In genomic region chr16:55392701-55393100, GRCh38 we compare ENCODE assay signal across 20 cellular contexts.
DNase-seq lines count a peak whose midpoint lies in the region; ATAC-seq and TF ChIP-seq lines count a peak whose summit lies in the region.
"Had no signal": no experiment of that assay in that cellular context is flagged by ENCODE, and none has a peak within 500 bp of the region (broad histone marks: within the 10 kb centered on the region; RNA-seq: fewer than 3 reads in every experiment).

No MANE protein-coding gene starts in this region.

- ATAC-seq in RWPE2 (ENCODE audit: low read depth) (peak; percentile 91), HG03095 (IDR thresholded peaks at IDR 0.05; ENCODE audit: unreplicated experiment) (no peak)

- H4K8ac ChIP-seq in trophoblast cell (ENCODE audit: low read depth, low read length) = no peak overlapping the region

- no peak overlapping the region for H3K4me3 ChIP-seq in RWPE2 (ENCODE audit: severe bottlenecking)
- no peak overlapping the region for H3K4me3 ChIP-seq in fibroblast of mammary gland (ENCODE audit: control insufficient read depth, low read depth, low read length)
- peak overlapping the region in 2 of 3 donors; percentile 42 to 46 for H3K4me3 ChIP-seq in skeletal muscle tissue (ENCODE audit: low read length in 3 of 3)
- no peak overlapping the region for H3K4me3 ChIP-seq in trophoblast cell (ENCODE audit: low read depth, low read length)
- H3K4me3 ChIP-seq: BLaER1 treated with 17β-estradiol and CSF1 and Interleukin-3, amounts not matched to agents 10 nM and 100 nM; MG63 had no signal

- H3K23ac ChIP-seq in trophoblast cell (ENCODE audit: low read length) = no peak overlapping the region

- no peak overlapping the region for H3K18ac ChIP-seq in trophoblast cell (ENCODE audit: low read length)

- H4K91ac ChIP-seq in trophoblast cell (ENCODE audit: low read depth, low read length) = no peak overlapping the region

- H2BK120ac ChIP-seq in trophoblast cell (ENCODE audit: insufficient read depth, low read length, poor library complexity) = no peak overlapping the region

- no peak for TF ChIP-seq CTCF in RWPE2 (IDR thresholded peaks at IDR 0.05; ENCODE audit: poor library complexity, severe bottlenecking)
- no peak for TF ChIP-seq CTCF in fibroblast of mammary gland (conservative IDR thresholded peaks at IDR 0.05; ENCODE audit: control insufficient read depth, insufficient read depth, low read depth, low read length)

- H2AFZ ChIP-seq in trophoblast cell (ENCODE audit: insufficient read depth, low read length, poor library complexity) = no peak overlapping the region

- H3K27me3 ChIP-seq in RWPE2 (ENCODE audit: insufficient read depth, poor library complexity, severe bottlenecking) (no peaks in the 10 kb centered on the region), skeletal muscle tissue (ENCODE audit: control insufficient read depth in 3 of 3, insufficient read depth in 3 of 3, low read length in 3 of 3) (no peaks in the 10 kb centered on the region), trophoblast cell (ENCODE audit: insufficient read depth, low read length) (no peaks in the 10 kb centered on the region)
- H3K27me3 ChIP-seq: BLaER1 treated with 17β-estradiol and CSF1 and Interleukin-3, amounts not matched to agents 10 nM and 100 nM; MG63 had no signal

- no peaks in the 10 kb centered on the region for H3K36me3 ChIP-seq in RWPE2 (ENCODE audit: low read depth)
- H3K36me3 ChIP-seq in skeletal muscle tissue (ENCODE audit: control insufficient read depth in 3 of 3, insufficient read depth in 3 of 3, low read length in 3 of 3) = no peaks in the 10 kb centered on the region
- H3K36me3 ChIP-seq in trophoblast cell (ENCODE audit: control insufficient read depth in 1 of 2, insufficient read depth in 2 of 2, low read length in 2 of 2) = no peaks in the 10 kb centered on the region
- H3K36me3 ChIP-seq: BLaER1 treated with 17β-estradiol and CSF1 and Interleukin-3, amounts not matched to agents 10 nM and 100 nM; MG63 had no signal

- intact Hi-C loops in head of caudate nucleus (cut with DNase I) = no loop called here

- WGBS in trophoblast cell (ENCODE audit: extremely low coverage, insufficient coverage, insufficient read length) = no CpG with 5 or more reads among the region's 1 CpG

- no peak overlapping the region for H3K4me2 ChIP-seq in trophoblast cell (ENCODE audit: low read length)
- H3K4me2 ChIP-seq: BLaER1 treated with 17β-estradiol and CSF1 and Interleukin-3, amounts not matched to agents 10 nM and 100 nM had no signal

- H3K9ac ChIP-seq in skeletal muscle tissue (ENCODE audit: low read depth in 1 of 3, low read length in 3 of 3) (peak overlapping the region in 1 of 3 donors; percentile 40), trophoblast cell (ENCODE audit: low read length) (no peak overlapping the region)
- H3K9ac ChIP-seq: BLaER1 treated with 17β-estradiol and CSF1 and Interleukin-3, amounts not matched to agents 10 nM and 100 nM had no signal

- no peak overlapping the region for H3K14ac ChIP-seq in trophoblast cell (ENCODE audit: low read length)

- no peak overlapping the region for H2AK5ac ChIP-seq in trophoblast cell (ENCODE audit: low read length)

- peaks cover 13% of the 10 kb centered on the region for H3K4me1 ChIP-seq in RWPE2 (ENCODE audit: insufficient read depth, poor library complexity, severe bottlenecking)
- H3K4me1 ChIP-seq in skeletal muscle tissue (ENCODE audit: control insufficient read depth in 3 of 3, insufficient read depth in 3 of 3, low read length in 3 of 3) = peaks cover 0 to 5% (median 0%) of the 10 kb centered on the region in 3 donors
- H3K4me1 ChIP-seq in trophoblast cell (ENCODE audit: control insufficient read depth in 1 of 2, insufficient read depth in 2 of 2, low read length in 2 of 2) = no peaks in the 10 kb centered on the region
- H3K4me1 ChIP-seq: BLaER1 treated with 17β-estradiol and CSF1 and Interleukin-3, amounts not matched to agents 10 nM and 100 nM had no signal

- H3K27ac ChIP-seq in RWPE2 (ENCODE audit: poor library complexity, severe bottlenecking) (peak overlapping the region; percentile 61), skeletal muscle tissue (ENCODE audit: low read depth, low read length) (peak overlapping the region; percentile 85), trophoblast cell (ENCODE audit: low read depth, low read length) (no peak overlapping the region)
- H3K27ac ChIP-seq: BLaER1 treated with 17β-estradiol and CSF1 and Interleukin-3, amounts not matched to agents 10 nM and 100 nM had no signal

- DNase-seq in ELR (ENCODE audit: low read depth) (peak; percentile 42), RWPE2 (ENCODE audit: low spot score) (no peak), fibroblast of mammary gland (ENCODE audit: low read depth) (peak; percentile 3), trophoblast cell (no peak), head of caudate nucleus (no peak)
- DNase-seq: CD8-positive, alpha-beta memory T cell; DMS79; H7; HFFc6; IMR-90; MG63; NCI-H1048; NCI-H1436; NCI-H1930; NCI-H226; NCI-H524; NCI-H82 had no signal

- H3K4ac ChIP-seq in trophoblast cell (ENCODE audit: low read depth, low read length) = no peak overlapping the region

- no peak overlapping the region for H4K12ac ChIP-seq in trophoblast cell (ENCODE audit: low read depth, low read length)

- H3K9me3 ChIP-seq in RWPE2 (ENCODE audit: severe bottlenecking) (no peaks in the 10 kb centered on the region), skeletal muscle tissue (ENCODE audit: control insufficient read depth in 3 of 3, low read length in 3 of 3) (no peaks in the 10 kb centered on the region), trophoblast cell (ENCODE audit: insufficient read depth, low read depth, low read length) (no peaks in the 10 kb centered on the region)
- H3K9me3 ChIP-seq: BLaER1 treated with 17β-estradiol and CSF1 and Interleukin-3, amounts not matched to agents 10 nM and 100 nM; MG63 had no signal

- no peak overlapping the region for H2BK5ac ChIP-seq in trophoblast cell (ENCODE audit: low read depth, low read length, poor library complexity)

- H3K79me1 ChIP-seq in trophoblast cell (ENCODE audit: low read length) = no peaks in the 10 kb centered on the region

- no peaks in the 10 kb centered on the region for H3K79me2 ChIP-seq in trophoblast cell (ENCODE audit: control insufficient read depth, insufficient read depth, low read length, poor library complexity)

- H2BK12ac ChIP-seq in trophoblast cell (ENCODE audit: low read length) = no peak overlapping the region

Comparison
In these comparisons a context has a peak if more than half of its experiments do, and no peak if none do; other contexts are left out.
1. DNase-seq: peak in ELR (single experiment) and fibroblast of mammary gland (single experiment); none in RWPE2 (single experiment), trophoblast cell (0 of 2) and head of caudate nucleus (0 of 42).
2. H3K4me3 ChIP-seq: peak in skeletal muscle tissue (2 of 3); none in RWPE2 (single experiment), fibroblast of mammary gland (single experiment) and trophoblast cell (single experiment).